In the genomic region with DNA sequence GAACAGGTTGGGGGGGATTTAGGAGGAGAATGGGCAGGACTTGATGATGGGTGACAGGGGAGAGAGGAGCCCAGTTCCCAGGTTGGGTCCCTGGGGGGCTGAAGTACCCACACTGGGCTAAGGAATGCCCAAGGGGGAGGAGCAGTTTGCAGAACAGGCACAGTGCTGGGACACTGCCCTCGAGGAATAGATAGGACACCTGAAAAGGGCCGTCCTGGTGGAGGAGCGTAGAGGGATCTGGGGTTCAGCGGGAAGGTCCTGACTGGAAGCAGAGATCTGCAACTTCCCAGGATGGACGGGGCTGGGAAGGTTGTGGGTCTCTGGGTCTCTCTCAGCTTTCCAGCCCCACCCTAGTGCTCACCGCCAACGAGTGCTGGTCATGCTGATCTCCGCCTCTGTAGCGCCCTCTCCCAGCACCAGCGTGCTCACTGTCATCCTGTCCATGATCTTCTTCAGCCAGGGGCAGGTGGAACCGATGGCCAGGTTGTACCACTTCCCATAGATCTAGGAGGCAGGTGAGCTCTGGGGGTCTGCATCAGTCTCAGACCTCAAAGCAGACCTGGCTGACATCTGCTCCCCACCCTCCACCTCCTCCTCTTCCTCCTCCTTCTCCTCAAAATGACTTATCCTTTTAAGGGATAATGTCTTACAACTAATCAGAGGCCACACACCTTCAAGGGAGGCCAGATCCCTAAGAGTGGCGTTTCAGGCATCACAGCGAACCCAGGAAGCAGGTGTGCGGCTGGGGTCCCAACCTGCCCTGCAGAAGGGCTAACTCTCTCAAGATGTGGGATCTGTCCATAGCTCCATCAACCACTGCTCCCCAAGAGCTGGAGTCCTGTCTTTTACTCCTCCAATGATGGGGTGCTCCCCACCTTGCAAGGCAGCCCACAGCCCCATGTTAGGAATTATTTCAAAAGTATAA, we compare ENCODE assay signal across 1 cellular context.
A peak's percentile ranks its signal among the peaks of the same experiment; 100 is the strongest.
TF ChIP-seq lines count a peak whose summit lies in the region.

No MANE protein-coding gene starts in this region.

TF ChIP-seq in HepG2, 621 proteins besides CTCF, POLR2A, EP300 and RAD21 (continued from another document and continues in another):
- TF ChIP-seq, protein P1, sequence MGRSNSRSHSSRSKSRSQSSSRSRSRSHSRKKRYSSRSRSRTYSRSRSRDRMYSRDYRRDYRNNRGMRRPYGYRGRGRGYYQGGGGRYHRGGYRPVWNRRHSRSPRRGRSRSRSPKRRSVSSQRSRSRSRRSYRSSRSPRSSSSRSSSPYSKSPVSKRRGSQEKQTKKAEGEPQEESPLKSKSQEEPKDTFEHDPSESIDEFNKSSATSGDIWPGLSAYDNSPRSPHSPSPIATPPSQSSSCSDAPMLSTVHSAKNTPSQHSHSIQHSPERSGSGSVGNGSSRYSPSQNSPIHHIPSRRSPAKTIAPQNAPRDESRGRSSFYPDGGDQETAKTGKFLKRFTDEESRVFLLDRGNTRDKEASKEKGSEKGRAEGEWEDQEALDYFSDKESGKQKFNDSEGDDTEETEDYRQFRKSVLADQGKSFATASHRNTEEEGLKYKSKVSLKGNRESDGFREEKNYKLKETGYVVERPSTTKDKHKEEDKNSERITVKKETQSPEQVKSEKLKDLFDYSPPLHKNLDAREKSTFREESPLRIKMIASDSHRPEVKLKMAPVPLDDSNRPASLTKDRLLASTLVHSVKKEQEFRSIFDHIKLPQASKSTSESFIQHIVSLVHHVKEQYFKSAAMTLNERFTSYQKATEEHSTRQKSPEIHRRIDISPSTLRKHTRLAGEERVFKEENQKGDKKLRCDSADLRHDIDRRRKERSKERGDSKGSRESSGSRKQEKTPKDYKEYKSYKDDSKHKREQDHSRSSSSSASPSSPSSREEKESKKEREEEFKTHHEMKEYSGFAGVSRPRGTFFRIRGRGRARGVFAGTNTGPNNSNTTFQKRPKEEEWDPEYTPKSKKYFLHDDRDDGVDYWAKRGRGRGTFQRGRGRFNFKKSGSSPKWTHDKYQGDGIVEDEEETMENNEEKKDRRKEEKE (IDR thresholded peaks at IDR 0.05): no peak
- TF ChIP-seq, protein P2, sequence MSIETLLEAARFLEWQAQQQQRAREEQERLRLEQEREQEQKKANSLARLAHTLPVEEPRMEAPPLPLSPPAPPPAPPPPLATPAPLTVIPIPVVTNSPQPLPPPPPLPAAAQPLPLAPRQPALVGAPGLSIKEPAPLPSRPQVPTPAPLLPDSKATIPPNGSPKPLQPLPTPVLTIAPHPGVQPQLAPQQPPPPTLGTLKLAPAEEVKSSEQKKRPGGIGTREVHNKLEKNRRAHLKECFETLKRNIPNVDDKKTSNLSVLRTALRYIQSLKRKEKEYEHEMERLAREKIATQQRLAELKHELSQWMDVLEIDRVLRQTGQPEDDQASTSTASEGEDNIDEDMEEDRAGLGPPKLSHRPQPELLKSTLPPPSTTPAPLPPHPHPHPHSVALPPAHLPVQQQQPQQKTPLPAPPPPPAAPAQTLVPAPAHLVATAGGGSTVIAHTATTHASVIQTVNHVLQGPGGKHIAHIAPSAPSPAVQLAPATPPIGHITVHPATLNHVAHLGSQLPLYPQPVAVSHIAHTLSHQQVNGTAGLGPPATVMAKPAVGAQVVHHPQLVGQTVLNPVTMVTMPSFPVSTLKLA (IDR thresholded peaks at IDR 0.05): no peak
- TF ChIP-seq HOXD1 (CRISPR knock-in tag; IDR thresholded peaks at IDR 0.05) (no peak), BRCA1 (CRISPR knock-in tag; IDR thresholded peaks at IDR 0.05) (no peak), ZNF878 (CRISPR knock-in tag; IDR thresholded peaks at IDR 0.05) (no peak), SYNCRIP (IDR thresholded peaks at IDR 0.05; ENCODE audit: insufficient read depth, low read depth, low read length) (no peak), ZNF292 (CRISPR knock-in tag; IDR thresholded peaks at IDR 0.05; ENCODE audit: borderline replicate concordance, low read depth) (peak; percentile 38; the same call in 1 of the 2 replicates), LCORL (IDR thresholded peaks at IDR 0.05) (no peak), LCORL (CRISPR knock-in tag; IDR thresholded peaks at IDR 0.05) (peak; percentile 58; the same call in 1 of the 2 replicates), MXI1 (IDR thresholded peaks at IDR 0.05; ENCODE audit: borderline replicate concordance, low read depth, low read length) (peak; percentile 56; the same call in 1 of the 3 replicates), RXRA (CRISPR knock-in tag; IDR thresholded peaks at IDR 0.05) (peak; percentile 56; the same call in 1 of the 2 replicates), ZNF883 (CRISPR knock-in tag; IDR thresholded peaks at IDR 0.05; ENCODE audit: not compliant biosample characterization) (no peak), TAF15 (IDR thresholded peaks at IDR 0.05; ENCODE audit: low read depth, low read length, poor library complexity, severe bottlenecking) (no peak), ZNF510 (CRISPR knock-in tag; IDR thresholded peaks at IDR 0.05; ENCODE audit: low read depth) (no peak), RARG (CRISPR knock-in tag; IDR thresholded peaks at IDR 0.05; ENCODE audit: low read depth) (no peak), ZNF564 (CRISPR knock-in tag; IDR thresholded peaks at IDR 0.05) (no peak), ZNF251 (CRISPR knock-in tag; IDR thresholded peaks at IDR 0.05) (no peak), NFE2L1 (CRISPR knock-in tag; IDR thresholded peaks at IDR 0.05; ENCODE audit: borderline replicate concordance) (no peak), FLYWCH1 (CRISPR knock-in tag; IDR thresholded peaks at IDR 0.05) (no peak), ZBTB38 (CRISPR knock-in tag; IDR thresholded peaks at IDR 0.05) (peak; percentile 80; the same call in 1 of the 2 replicates), PAWR (CRISPR knock-in tag; IDR thresholded peaks at IDR 0.05; ENCODE audit: borderline replicate concordance) (no peak), ZSCAN31 (CRISPR knock-in tag; IDR thresholded peaks at IDR 0.05; ENCODE audit: low read depth) (0 out of 2 replicates have a peak, but pooled peaks have one; percentile 22), ZNF678 (CRISPR knock-in tag; IDR thresholded peaks at IDR 0.05) (no peak), ZNF788 (CRISPR knock-in tag; IDR thresholded peaks at IDR 0.05; ENCODE audit: borderline replicate concordance) (peak; percentile 42; the same call in 1 of the 2 replicates), MAFG (CRISPR knock-in tag; IDR thresholded peaks at IDR 0.05) (no peak), SMC3 (IDR thresholded peaks at IDR 0.05; ENCODE audit: low read length) (0 out of 2 replicates have a peak, but pooled peaks have one; percentile 22), ZNF124 (CRISPR knock-in tag; IDR thresholded peaks at IDR 0.05) (no peak), ZSCAN25 (CRISPR knock-in tag; IDR thresholded peaks at IDR 0.05) (no peak), CEBPB (IDR thresholded peaks at IDR 0.05; ENCODE audit: borderline replicate concordance, low read depth, low read length) (no peak), ETV6 (CRISPR knock-in tag; conservative IDR thresholded peaks at IDR 0.05) (no peak), ZNF761 (CRISPR knock-in tag; conservative IDR thresholded peaks at IDR 0.05) (no peak), TARDBP (CRISPR knock-in tag; IDR thresholded peaks at IDR 0.05) (no peak), HMGA1 (CRISPR knock-in tag; conservative IDR thresholded peaks at IDR 0.05) (no peak), THAP11 (CRISPR knock-in tag; IDR thresholded peaks at IDR 0.05) (peak; percentile 46; the same call in 1 of the 2 replicates), FOXO1 (CRISPR knock-in tag; IDR thresholded peaks at IDR 0.05) (0 out of 2 replicates have a peak, but pooled peaks have one; percentile 26), ZNF44 (CRISPR knock-in tag; IDR thresholded peaks at IDR 0.05) (no peak), ZNF776 (CRISPR knock-in tag; IDR thresholded peaks at IDR 0.05) (no peak), ISL2 (CRISPR knock-in tag; IDR thresholded peaks at IDR 0.05) (no peak), BCL6 (CRISPR knock-in tag; IDR thresholded peaks at IDR 0.05) (peak; percentile 55; the same call in 1 of the 2 replicates), GTF3A (CRISPR knock-in tag; conservative IDR thresholded peaks at IDR 0.05) (no peak)
- TF ChIP-seq, protein P3, sequence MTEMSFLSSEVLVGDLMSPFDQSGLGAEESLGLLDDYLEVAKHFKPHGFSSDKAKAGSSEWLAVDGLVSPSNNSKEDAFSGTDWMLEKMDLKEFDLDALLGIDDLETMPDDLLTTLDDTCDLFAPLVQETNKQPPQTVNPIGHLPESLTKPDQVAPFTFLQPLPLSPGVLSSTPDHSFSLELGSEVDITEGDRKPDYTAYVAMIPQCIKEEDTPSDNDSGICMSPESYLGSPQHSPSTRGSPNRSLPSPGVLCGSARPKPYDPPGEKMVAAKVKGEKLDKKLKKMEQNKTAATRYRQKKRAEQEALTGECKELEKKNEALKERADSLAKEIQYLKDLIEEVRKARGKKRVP (CRISPR knock-in tag; IDR thresholded peaks at IDR 0.05): no peak
- TF ChIP-seq, protein P4, sequence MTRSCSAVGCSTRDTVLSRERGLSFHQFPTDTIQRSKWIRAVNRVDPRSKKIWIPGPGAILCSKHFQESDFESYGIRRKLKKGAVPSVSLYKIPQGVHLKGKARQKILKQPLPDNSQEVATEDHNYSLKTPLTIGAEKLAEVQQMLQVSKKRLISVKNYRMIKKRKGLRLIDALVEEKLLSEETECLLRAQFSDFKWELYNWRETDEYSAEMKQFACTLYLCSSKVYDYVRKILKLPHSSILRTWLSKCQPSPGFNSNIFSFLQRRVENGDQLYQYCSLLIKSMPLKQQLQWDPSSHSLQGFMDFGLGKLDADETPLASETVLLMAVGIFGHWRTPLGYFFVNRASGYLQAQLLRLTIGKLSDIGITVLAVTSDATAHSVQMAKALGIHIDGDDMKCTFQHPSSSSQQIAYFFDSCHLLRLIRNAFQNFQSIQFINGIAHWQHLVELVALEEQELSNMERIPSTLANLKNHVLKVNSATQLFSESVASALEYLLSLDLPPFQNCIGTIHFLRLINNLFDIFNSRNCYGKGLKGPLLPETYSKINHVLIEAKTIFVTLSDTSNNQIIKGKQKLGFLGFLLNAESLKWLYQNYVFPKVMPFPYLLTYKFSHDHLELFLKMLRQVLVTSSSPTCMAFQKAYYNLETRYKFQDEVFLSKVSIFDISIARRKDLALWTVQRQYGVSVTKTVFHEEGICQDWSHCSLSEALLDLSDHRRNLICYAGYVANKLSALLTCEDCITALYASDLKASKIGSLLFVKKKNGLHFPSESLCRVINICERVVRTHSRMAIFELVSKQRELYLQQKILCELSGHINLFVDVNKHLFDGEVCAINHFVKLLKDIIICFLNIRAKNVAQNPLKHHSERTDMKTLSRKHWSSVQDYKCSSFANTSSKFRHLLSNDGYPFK (CRISPR knock-in tag; IDR thresholded peaks at IDR 0.05; ENCODE audit: borderline replicate concordance): no peak; the same call in 1 of the 2 replicates
- TF ChIP-seq, protein P5, sequence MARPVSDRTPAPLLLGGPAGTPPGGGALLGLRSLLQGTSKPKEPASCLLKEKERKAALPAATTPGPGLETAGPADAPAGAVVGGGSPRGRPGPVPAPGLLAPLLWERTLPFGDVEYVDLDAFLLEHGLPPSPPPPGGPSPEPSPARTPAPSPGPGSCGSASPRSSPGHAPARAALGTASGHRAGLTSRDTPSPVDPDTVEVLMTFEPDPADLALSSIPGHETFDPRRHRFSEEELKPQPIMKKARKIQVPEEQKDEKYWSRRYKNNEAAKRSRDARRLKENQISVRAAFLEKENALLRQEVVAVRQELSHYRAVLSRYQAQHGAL (CRISPR knock-in tag; IDR thresholded peaks at IDR 0.05; ENCODE audit: not compliant biosample characterization): no peak
- TF ChIP-seq, protein P6, sequence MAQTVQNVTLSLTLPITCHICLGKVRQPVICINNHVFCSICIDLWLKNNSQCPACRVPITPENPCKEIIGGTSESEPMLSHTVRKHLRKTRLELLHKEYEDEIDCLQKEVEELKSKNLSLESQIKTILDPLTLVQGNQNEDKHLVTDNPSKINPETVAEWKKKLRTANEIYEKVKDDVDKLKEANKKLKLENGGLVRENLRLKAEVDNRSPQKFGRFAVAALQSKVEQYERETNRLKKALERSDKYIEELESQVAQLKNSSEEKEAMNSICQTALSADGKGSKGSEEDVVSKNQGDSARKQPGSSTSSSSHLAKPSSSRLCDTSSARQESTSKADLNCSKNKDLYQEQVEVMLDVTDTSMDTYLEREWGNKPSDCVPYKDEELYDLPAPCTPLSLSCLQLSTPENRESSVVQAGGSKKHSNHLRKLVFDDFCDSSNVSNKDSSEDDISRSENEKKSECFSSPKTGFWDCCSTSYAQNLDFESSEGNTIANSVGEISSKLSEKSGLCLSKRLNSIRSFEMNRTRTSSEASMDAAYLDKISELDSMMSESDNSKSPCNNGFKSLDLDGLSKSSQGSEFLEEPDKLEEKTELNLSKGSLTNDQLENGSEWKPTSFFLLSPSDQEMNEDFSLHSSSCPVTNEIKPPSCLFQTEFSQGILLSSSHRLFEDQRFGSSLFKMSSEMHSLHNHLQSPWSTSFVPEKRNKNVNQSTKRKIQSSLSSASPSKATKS (CRISPR knock-in tag; IDR thresholded peaks at IDR 0.05): no peak
- TF ChIP-seq, protein P7, sequence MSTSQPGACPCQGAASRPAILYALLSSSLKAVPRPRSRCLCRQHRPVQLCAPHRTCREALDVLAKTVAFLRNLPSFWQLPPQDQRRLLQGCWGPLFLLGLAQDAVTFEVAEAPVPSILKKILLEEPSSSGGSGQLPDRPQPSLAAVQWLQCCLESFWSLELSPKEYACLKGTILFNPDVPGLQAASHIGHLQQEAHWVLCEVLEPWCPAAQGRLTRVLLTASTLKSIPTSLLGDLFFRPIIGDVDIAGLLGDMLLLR (CRISPR knock-in tag; IDR thresholded peaks at IDR 0.05): peak; percentile 36; the same call in 1 of the 2 replicates
- TF ChIP-seq, protein P8, sequence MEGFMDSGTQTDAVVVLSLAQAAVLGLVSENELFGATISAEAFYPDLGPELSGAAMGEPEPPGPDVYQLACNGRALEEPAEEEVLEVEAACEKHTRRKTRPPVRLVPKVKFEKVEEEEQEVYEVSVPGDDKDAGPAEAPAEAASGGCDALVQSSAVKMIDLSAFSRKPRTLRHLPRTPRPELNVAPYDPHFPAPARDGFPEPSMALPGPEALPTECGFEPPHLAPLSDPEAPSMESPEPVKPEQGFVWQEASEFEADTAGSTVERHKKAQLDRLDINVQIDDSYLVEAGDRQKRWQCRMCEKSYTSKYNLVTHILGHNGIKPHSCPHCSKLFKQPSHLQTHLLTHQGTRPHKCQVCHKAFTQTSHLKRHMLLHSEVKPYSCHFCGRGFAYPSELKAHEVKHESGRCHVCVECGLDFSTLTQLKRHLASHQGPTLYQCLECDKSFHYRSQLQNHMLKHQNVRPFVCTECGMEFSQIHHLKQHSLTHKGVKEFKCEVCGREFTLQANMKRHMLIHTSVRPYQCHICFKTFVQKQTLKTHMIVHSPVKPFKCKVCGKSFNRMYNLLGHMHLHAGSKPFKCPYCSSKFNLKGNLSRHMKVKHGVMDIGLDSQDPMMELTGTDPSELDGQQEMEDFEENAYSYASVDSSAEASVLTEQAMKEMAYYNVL (CRISPR knock-in tag; IDR thresholded peaks at IDR 0.05; ENCODE audit: borderline replicate concordance): no peak
- TF ChIP-seq, protein P9, sequence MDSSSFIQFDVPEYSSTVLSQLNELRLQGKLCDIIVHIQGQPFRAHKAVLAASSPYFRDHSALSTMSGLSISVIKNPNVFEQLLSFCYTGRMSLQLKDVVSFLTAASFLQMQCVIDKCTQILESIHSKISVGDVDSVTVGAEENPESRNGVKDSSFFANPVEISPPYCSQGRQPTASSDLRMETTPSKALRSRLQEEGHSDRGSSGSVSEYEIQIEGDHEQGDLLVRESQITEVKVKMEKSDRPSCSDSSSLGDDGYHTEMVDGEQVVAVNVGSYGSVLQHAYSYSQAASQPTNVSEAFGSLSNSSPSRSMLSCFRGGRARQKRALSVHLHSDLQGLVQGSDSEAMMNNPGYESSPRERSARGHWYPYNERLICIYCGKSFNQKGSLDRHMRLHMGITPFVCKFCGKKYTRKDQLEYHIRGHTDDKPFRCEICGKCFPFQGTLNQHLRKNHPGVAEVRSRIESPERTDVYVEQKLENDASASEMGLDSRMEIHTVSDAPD (CRISPR knock-in tag; IDR thresholded peaks at IDR 0.05): no peak
